ENCODE assay signal across 1 cellular context in the genomic region with DNA sequence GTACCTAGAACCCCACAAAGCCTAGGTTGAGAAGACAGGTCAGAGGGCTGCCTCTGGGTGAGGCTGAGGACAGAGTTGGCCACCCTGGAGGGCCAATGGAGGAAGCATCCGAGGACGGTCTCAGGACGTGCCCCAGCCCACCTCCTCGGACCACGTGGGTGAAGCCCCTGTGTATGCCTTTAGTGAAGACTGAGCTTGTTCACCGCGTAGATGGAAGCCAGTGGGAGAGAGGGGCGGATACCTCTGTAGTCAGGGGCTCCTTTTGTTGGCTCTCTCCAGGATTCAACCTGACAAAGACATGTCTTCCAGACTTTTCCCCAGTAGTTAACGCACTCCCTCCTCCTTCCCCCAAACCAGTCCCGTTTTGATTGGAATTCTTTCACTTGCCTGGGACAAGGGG.
TF ChIP-seq lines count a peak whose summit lies in the region.

No MANE protein-coding gene starts in this region.

TF ChIP-seq in GM23338, 12 proteins besides CTCF, POLR2A, EP300 and RAD21 (continued from another document):
- TF ChIP-seq POLR2AphosphoS5 (IDR thresholded peaks at IDR 0.05; ENCODE audit: low read depth) (no peak), CREB1 (CRISPR knock-in tag; IDR thresholded peaks at IDR 0.05; ENCODE audit: low read depth) (no peak), EZH2phosphoT487 (IDR thresholded peaks at IDR 0.05; ENCODE audit: unreplicated experiment) (no peak)
- TF ChIP-seq, protein P1, sequence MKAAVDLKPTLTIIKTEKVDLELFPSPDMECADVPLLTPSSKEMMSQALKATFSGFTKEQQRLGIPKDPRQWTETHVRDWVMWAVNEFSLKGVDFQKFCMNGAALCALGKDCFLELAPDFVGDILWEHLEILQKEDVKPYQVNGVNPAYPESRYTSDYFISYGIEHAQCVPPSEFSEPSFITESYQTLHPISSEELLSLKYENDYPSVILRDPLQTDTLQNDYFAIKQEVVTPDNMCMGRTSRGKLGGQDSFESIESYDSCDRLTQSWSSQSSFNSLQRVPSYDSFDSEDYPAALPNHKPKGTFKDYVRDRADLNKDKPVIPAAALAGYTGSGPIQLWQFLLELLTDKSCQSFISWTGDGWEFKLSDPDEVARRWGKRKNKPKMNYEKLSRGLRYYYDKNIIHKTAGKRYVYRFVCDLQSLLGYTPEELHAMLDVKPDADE (IDR thresholded peaks at IDR 0.05): no peak
- TF ChIP-seq, protein P2, sequence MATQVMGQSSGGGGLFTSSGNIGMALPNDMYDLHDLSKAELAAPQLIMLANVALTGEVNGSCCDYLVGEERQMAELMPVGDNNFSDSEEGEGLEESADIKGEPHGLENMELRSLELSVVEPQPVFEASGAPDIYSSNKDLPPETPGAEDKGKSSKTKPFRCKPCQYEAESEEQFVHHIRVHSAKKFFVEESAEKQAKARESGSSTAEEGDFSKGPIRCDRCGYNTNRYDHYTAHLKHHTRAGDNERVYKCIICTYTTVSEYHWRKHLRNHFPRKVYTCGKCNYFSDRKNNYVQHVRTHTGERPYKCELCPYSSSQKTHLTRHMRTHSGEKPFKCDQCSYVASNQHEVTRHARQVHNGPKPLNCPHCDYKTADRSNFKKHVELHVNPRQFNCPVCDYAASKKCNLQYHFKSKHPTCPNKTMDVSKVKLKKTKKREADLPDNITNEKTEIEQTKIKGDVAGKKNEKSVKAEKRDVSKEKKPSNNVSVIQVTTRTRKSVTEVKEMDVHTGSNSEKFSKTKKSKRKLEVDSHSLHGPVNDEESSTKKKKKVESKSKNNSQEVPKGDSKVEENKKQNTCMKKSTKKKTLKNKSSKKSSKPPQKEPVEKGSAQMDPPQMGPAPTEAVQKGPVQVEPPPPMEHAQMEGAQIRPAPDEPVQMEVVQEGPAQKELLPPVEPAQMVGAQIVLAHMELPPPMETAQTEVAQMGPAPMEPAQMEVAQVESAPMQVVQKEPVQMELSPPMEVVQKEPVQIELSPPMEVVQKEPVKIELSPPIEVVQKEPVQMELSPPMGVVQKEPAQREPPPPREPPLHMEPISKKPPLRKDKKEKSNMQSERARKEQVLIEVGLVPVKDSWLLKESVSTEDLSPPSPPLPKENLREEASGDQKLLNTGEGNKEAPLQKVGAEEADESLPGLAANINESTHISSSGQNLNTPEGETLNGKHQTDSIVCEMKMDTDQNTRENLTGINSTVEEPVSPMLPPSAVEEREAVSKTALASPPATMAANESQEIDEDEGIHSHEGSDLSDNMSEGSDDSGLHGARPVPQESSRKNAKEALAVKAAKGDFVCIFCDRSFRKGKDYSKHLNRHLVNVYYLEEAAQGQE (IDR thresholded peaks at IDR 0.05; ENCODE audit: unreplicated experiment): no peak
TF ChIP-seq in GM23338: peak in this region for 0.
